ENCODE assay signal across 13 cellular contexts in the genomic region with DNA sequence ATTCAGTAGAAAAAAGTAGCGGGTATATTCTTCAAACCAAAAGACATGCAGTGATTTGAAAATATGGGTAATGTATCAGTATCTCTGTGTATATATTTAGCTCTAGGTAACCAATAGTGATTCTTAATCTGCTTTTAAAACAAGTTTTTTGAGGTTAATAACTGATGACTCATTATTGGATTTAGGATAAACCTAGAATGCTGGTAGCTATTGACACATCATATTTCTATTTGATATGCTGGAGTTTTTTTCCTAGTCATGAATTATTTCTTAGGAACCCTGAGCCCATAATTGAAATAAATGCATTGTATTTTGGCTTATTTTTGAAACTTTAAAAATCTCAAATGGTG. TPM values are rescaled to one million over a fixed set of nuclear protein-coding genes. Genes with fewer than 3 reads are reported as not detected.
DNase-seq lines count a peak whose midpoint lies in the region; ATAC-seq and TF ChIP-seq lines count a peak whose summit lies in the region.
"Had no signal": no experiment of that assay in that cellular context is flagged by ENCODE, and none has a peak within 500 bp of the region (broad histone marks: within the 10 kb centered on the region; RNA-seq: fewer than 3 reads in every experiment).

No MANE protein-coding gene starts in this region.

- no peak for TF ChIP-seq EP300 in esophagus muscularis mucosa (IDR thresholded peaks at IDR 0.05)

- H3K27ac ChIP-seq in esophagus muscularis mucosa (replicated peaks in 1 of 4) = peak overlapping the region in 3 of 4 donors; percentile 26 to 58 (median 45)

- H3K27me3 ChIP-seq in esophagus muscularis mucosa = no peaks in the 10 kb centered on the region
- H3K27me3 ChIP-seq: dorsolateral prefrontal cortex had no signal

- CTCF ChIA-PET in activated CD4-positive, alpha-beta memory T cell treated with anti-CD3 and anti-CD28 coated beads for 36 hours (lab: Charles Lee) = interaction anchor here (0.6 to 2.1 kb wide), 2 partner anchors 196 to 950 kb away, joined by 3 to 7 read pairs; no protein-coding TSS in a partner anchor

- peaks cover 36% of the 10 kb centered on the region for H3K4me1 Mint-ChIP-seq in activated CD4-positive, alpha-beta T cell treated with anti-CD3 and anti-CD28 coated beads, Interleukin-2, amount 10 ng/mL, durations not matched to agents 24 days and 14 days
- H3K4me1 Mint-ChIP-seq in activated CD4-positive, alpha-beta memory T cell treated with anti-CD3 and anti-CD28 coated beads for 36 hours (ENCODE audit: low read depth) = peaks cover 36% of the 10 kb centered on the region
- peaks cover 57% of the 10 kb centered on the region for H3K4me1 Mint-ChIP-seq in stimulated activated naive CD8-positive, alpha-beta T cell treated with anti-CD3 and anti-CD28 coated beads, Interleukin-15, amount 100 ng/mL, for 72 hours

- H3K4me3 Mint-ChIP-seq in activated CD4-positive, alpha-beta T cell treated with anti-CD3 and anti-CD28 coated beads, Interleukin-2, amount 10 ng/mL, durations not matched to agents 24 days and 14 days = peak overlapping the region; percentile 34
- H3K4me3 Mint-ChIP-seq in activated CD4-positive, alpha-beta memory T cell treated with anti-CD3 and anti-CD28 coated beads for 36 hours = peak overlapping the region; percentile 5
- peak overlapping the region; percentile 62 to 63 for H3K4me3 Mint-ChIP-seq in stimulated activated naive CD8-positive, alpha-beta T cell treated with anti-CD3 and anti-CD28 coated beads, Interleukin-15, amount 100 ng/mL, for 72 hours

- no peak overlapping the region for H3K4me3 ChIP-seq in esophagus muscularis mucosa
- H3K4me3 ChIP-seq: dorsolateral prefrontal cortex had no signal

- peaks cover 0 to 12% (median 3%) of the 10 kb centered on the region in 4 donors for H3K4me1 ChIP-seq in esophagus muscularis mucosa

- no peaks in the 10 kb centered on the region for H3K9me3 Mint-ChIP-seq in activated CD4-positive, alpha-beta T cell treated with anti-CD3 and anti-CD28 coated beads, Interleukin-2, amount 10 ng/mL, durations not matched to agents 24 days and 14 days
- H3K9me3 Mint-ChIP-seq in activated CD4-positive, alpha-beta memory T cell treated with anti-CD3 and anti-CD28 coated beads for 36 hours = no peaks in the 10 kb centered on the region
- peaks cover 0 to 5% of the 10 kb centered on the region in 2 donors for H3K9me3 Mint-ChIP-seq in stimulated activated naive CD8-positive, alpha-beta T cell treated with anti-CD3 and anti-CD28 coated beads, Interleukin-15, amount 100 ng/mL, for 72 hours

- POLR2A ChIA-PET in activated CD4-positive, alpha-beta memory T cell treated with anti-CD3 and anti-CD28 coated beads for 36 hours (lab: Charles Lee) = interaction anchor here (0.8 to 1.8 kb wide), 5 partner anchors 9 to 152 kb away, joined by 3 to 5 read pairs (median 4); no protein-coding TSS in a partner anchor

- no peak for TF ChIP-seq CTCF in esophagus muscularis mucosa (IDR thresholded peaks at IDR 0.05)

- no peak for DNase-seq in activated CD4-positive, alpha-beta T cell treated with anti-CD3 and anti-CD28 coated beads, Interleukin-2, amount 10 ng/mL, durations not matched to agents 24 days and 14 days
- no peak for DNase-seq in activated CD4-positive, alpha-beta T cell treated with anti-CD3 and anti-CD28 coated beads for 1 hour
- DNase-seq in activated CD4-positive, alpha-beta memory T cell treated with anti-CD3 and anti-CD28 coated beads for 36 hours = no peak
- DNase-seq in esophagus muscularis mucosa (ENCODE audit: extremely low spot score) (no peak), kidney tubule cell (ENCODE audit: low spot score) (no peak)
- DNase-seq in stimulated activated naive CD8-positive, alpha-beta T cell treated with anti-CD3 and anti-CD28 coated beads, Interleukin-15, amount 100 ng/mL, for 72 hours = no peak
- DNase-seq: activated CD4-positive, CD25-positive, alpha-beta regulatory T cell treated with anti-CD3 and anti-CD28 coated beads, Interleukin-2, amount 50 U/mL, for 72 hours; activated naive CD4-positive, alpha-beta T cell treated with Interleukin-2 at 50 U/mL for 16 hours; dorsolateral prefrontal cortex; NCI-H69 had no signal

- no peaks in the 10 kb centered on the region for H3K9me3 ChIP-seq in esophagus muscularis mucosa

- no peaks in the 10 kb centered on the region for H3K27me3 Mint-ChIP-seq in activated CD4-positive, alpha-beta T cell treated with anti-CD3 and anti-CD28 coated beads, Interleukin-2, amount 10 ng/mL, durations not matched to agents 24 days and 14 days
- H3K27me3 Mint-ChIP-seq in activated CD4-positive, alpha-beta memory T cell treated with anti-CD3 and anti-CD28 coated beads for 36 hours = no peaks in the 10 kb centered on the region
- H3K27me3 Mint-ChIP-seq in stimulated activated naive CD8-positive, alpha-beta T cell treated with anti-CD3 and anti-CD28 coated beads, Interleukin-15, amount 100 ng/mL, for 72 hours = no peaks in the 10 kb centered on the region
- H3K27me3 Mint-ChIP-seq: progenitor cell of endocrine pancreas had no signal

- 0% methylated on average over 1 of the region's 1 CpG for WGBS in esophagus muscularis mucosa

- H3K36me3 ChIP-seq in esophagus muscularis mucosa = no peaks in the 10 kb centered on the region

- H3K27ac Mint-ChIP-seq in activated CD4-positive, alpha-beta T cell treated with anti-CD3 and anti-CD28 coated beads, Interleukin-2, amount 10 ng/mL, durations not matched to agents 24 days and 14 days = peak overlapping the region; percentile 58
- H3K27ac Mint-ChIP-seq in activated CD4-positive, alpha-beta memory T cell treated with anti-CD3 and anti-CD28 coated beads for 36 hours = no peak overlapping the region
- peak overlapping the region; percentile 46 to 71 for H3K27ac Mint-ChIP-seq in stimulated activated naive CD8-positive, alpha-beta T cell treated with anti-CD3 and anti-CD28 coated beads, Interleukin-15, amount 100 ng/mL, for 72 hours
- H3K27ac Mint-ChIP-seq: progenitor cell of endocrine pancreas had no signal

- TF ChIP-seq POLR2A in esophagus muscularis mucosa (IDR thresholded peaks at IDR 0.05; ENCODE audit: low read depth) = no peak

- peaks cover 8% of the 10 kb centered on the region for H3K36me3 Mint-ChIP-seq in activated CD4-positive, alpha-beta T cell treated with anti-CD3 and anti-CD28 coated beads, Interleukin-2, amount 10 ng/mL, durations not matched to agents 24 days and 14 days (ENCODE audit: low read depth)
- peaks cover 2% of the 10 kb centered on the region for H3K36me3 Mint-ChIP-seq in activated CD4-positive, alpha-beta memory T cell treated with anti-CD3 and anti-CD28 coated beads for 36 hours

- intact Hi-C loops in activated CD4-positive, alpha-beta T cell treated with anti-CD3 and anti-CD28 coated beads, Interleukin-2, amount 10 ng/mL, durations not matched to agents 24 days and 14 days (cut with micrococcal nuclease) = no loop called here
- intact Hi-C loops in activated CD4-positive, alpha-beta memory T cell treated with anti-CD3 and anti-CD28 coated beads for 36 hours (cut with micrococcal nuclease) = no loop called here
- intact Hi-C loops in esophagus muscularis mucosa (cut with DNase I) = no loop called here

- no peak for ATAC-seq in stimulated activated naive CD8-positive, alpha-beta T cell treated with anti-CD3 and anti-CD28 coated beads, Interleukin-15, amount 100 ng/mL, for 72 hours
- ATAC-seq in GM21723 (IDR thresholded peaks at IDR 0.05; ENCODE audit: unreplicated experiment) = no peak
- ATAC-seq in HG02884 (IDR thresholded peaks at IDR 0.05; ENCODE audit: unreplicated experiment) = no peak

RNA-seq across cellular contexts. Expression of a gene that starts 15.5 kb away (rescaled TPM):
- total RNA-seq in activated CD4-positive, alpha-beta T cell treated with anti-CD3 and anti-CD28 coated beads, Interleukin-2, amount 10 ng/mL, durations not matched to agents 24 days and 14 days = 154 and 160 TPM in 2 replicates
- 100 to 1,000 TPM; 198 to 202 TPM for total RNA-seq in activated CD4-positive, alpha-beta memory T cell treated with anti-CD3 and anti-CD28 coated beads for 36 hours
- total RNA-seq in esophagus muscularis mucosa = 10 to 100 TPM; 41.5 to 66.4 (median 51.7) TPM

RNA-seq across cellular contexts. Expression of a gene that starts 55.8 kb away (rescaled TPM):
- total RNA-seq in activated CD4-positive, alpha-beta T cell treated with anti-CD3 and anti-CD28 coated beads, Interleukin-2, amount 10 ng/mL, durations not matched to agents 24 days and 14 days = 65.8 and 75.4 TPM in 2 replicates
- total RNA-seq in activated CD4-positive, alpha-beta memory T cell treated with anti-CD3 and anti-CD28 coated beads for 36 hours = 10 to 100 TPM; 63.6 to 71.0 TPM
- 10 to 100 TPM; 40.6 to 71.0 (median 56.4) TPM for total RNA-seq in esophagus muscularis mucosa

Comparison
In these comparisons a context has a peak if more than half of its experiments do, and no peak if none do; other contexts are left out.
1. H3K4me3 Mint-ChIP-seq: peak in every context shown above with its lines; median percentile 62 in stimulated activated naive CD8-positive, alpha-beta T cell treated with anti-CD3 and anti-CD28 coated beads, Interleukin-15, amount 100 ng/mL, for 72 hours; 34 in activated CD4-positive, alpha-beta T cell treated with anti-CD3 and anti-CD28 coated beads, Interleukin-2, amount 10 ng/mL, durations not matched to agents 24 days and 14 days; 5 in activated CD4-positive, alpha-beta memory T cell treated with anti-CD3 and anti-CD28 coated beads for 36 hours.